Comparison of ENCODE assay signal across 2 cellular contexts in the genomic region with DNA sequence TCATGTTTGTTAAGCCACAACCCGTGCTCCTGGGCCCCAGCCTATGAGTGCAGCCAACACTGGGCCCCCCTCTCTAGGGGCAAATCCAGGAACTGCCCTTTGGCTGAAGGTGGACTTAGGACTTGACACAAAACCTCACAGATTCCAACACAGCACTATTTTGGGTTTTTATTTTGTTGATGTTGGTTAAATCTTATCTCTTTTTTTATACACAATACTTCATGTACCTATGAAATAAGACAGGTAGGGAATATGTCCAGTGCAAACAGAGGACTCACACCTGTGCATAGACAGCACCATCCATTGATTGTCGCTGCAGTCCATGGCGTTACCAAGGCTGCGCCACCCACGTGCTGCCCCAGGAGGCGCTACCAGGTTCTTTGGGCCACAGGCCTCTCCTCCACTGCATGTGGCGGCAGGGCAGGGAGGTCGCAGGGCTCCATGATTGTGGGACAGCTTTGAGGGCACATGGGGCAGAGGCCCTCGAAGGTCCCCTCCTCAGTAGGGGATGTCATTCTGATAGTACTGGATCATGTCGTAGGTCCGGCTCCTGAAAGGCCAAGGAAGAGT.
TF ChIP-seq lines count a peak whose summit lies in the region.

No MANE protein-coding gene starts in this region.

TF ChIP-seq in H1, 55 proteins besides CTCF, POLR2A, EP300 and RAD21:
- TF ChIP-seq, protein P1, sequence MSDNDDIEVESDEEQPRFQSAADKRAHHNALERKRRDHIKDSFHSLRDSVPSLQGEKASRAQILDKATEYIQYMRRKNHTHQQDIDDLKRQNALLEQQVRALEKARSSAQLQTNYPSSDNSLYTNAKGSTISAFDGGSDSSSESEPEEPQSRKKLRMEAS (IDR thresholded peaks at IDR 0.05): peak; percentile 30; the same call in 1 of the 2 replicates

TF ChIP-seq in liver, 16 proteins besides CTCF, POLR2A, EP300 and RAD21:
- peak; percentile 51 to 66 for TF ChIP-seq HNF4A (conservative IDR thresholded peaks at IDR 0.05)
- TF ChIP-seq RXRA (IDR thresholded peaks at IDR 0.05): peak in 1 of 2 donors; percentile 44
- TF ChIP-seq SP1 (IDR thresholded peaks at IDR 0.05): peak; percentile 38
- peak; percentile 23 for TF ChIP-seq YY1 (IDR thresholded peaks at IDR 0.05)
